8 cellular contexts compared by ENCODE assay signal in genomic region chr2:202269585-202269984, GRCh38. TPM values are rescaled to one million over a fixed set of nuclear protein-coding genes. Genes with fewer than 3 reads are reported as not detected.
DNase-seq lines count a peak whose midpoint lies in the region; ATAC-seq and TF ChIP-seq lines count a peak whose summit lies in the region.

No MANE protein-coding gene starts in this region.

- H3K9ac ChIP-seq in Loucy (ENCODE audit: low read depth, low read length, poor library complexity, severe bottlenecking), result peak overlapping the region; percentile 41

- ATAC-seq in activated CD8-positive, alpha-beta T cell treated with anti-CD3 and anti-CD28 coated beads, Interleukin-2, amount 10 ng/mL, durations not matched to agents 7 days and 5 days, result no peak

- peak overlapping the region; percentile 78 for H3K27ac Mint-ChIP-seq in activated CD8-positive, alpha-beta T cell treated with anti-CD3 and anti-CD28 coated beads, Interleukin-2, amount 10 ng/mL, durations not matched to agents 7 days and 5 days
- peak overlapping the region in 1 of 3 experiments; percentile 61 for H3K27ac Mint-ChIP-seq in nephron

- H3K4me2 ChIP-seq in Loucy (ENCODE audit: low read depth, low read length, poor library complexity, severe bottlenecking), result peak overlapping the region; percentile 100

- peaks cover 37% of the 10 kb centered on the region for H3K4me1 Mint-ChIP-seq in activated CD8-positive, alpha-beta T cell treated with anti-CD3 and anti-CD28 coated beads, Interleukin-2, amount 10 ng/mL, durations not matched to agents 7 days and 5 days (ENCODE audit: low read depth)
- peaks cover 8% of the 10 kb centered on the region for H3K4me1 Mint-ChIP-seq in nephron

- peak; percentile 5 for DNase-seq in NOMO-1 treated with DMSO at 0.1 percent for 48 hours (lab: John Stamatoyannopoulos, UW; ENCODE audit: unreplicated experiment)
- no peak for DNase-seq in NOMO-1 treated with dmso at 0.1 percent for 144 hours (lab: John Stamatoyannopoulos, UW; ENCODE audit: unreplicated experiment)
- DNase-seq in activated CD8-positive, alpha-beta T cell treated with anti-CD3 and anti-CD28 coated beads, Interleukin-2, amount 10 ng/mL, durations not matched to agents 7 days and 5 days, result peak; percentile 28
- no peak for DNase-seq in NCI-H1436 treated with DMSO at 0.1 percent for 48 hours (lab: John Stamatoyannopoulos, UW)
- DNase-seq in KG1 (lab: John Stamatoyannopoulos, UW), result no peak
- DNase-seq in islet precursor cell, result no peak

- no peaks in the 10 kb centered on the region for H3K27me3 Mint-ChIP-seq in activated CD8-positive, alpha-beta T cell treated with anti-CD3 and anti-CD28 coated beads, Interleukin-2, amount 10 ng/mL, durations not matched to agents 7 days and 5 days (ENCODE audit: low read depth)
- H3K27me3 Mint-ChIP-seq in nephron (ENCODE audit: low read depth), result no peaks in the 10 kb centered on the region

- peaks cover 12% of the 10 kb centered on the region for H3K36me3 Mint-ChIP-seq in activated CD8-positive, alpha-beta T cell treated with anti-CD3 and anti-CD28 coated beads, Interleukin-2, amount 10 ng/mL, durations not matched to agents 7 days and 5 days (ENCODE audit: low read depth)
- no peaks in the 10 kb centered on the region for H3K36me3 Mint-ChIP-seq in nephron (ENCODE audit: low read depth)

- H2AFZ ChIP-seq in Loucy (ENCODE audit: low read length), result no peak overlapping the region

- no peaks in the 10 kb centered on the region for H3K27me3 ChIP-seq in Loucy (ENCODE audit: insufficient read depth, low read length, poor library complexity, severe bottlenecking)

- no peaks in the 10 kb centered on the region for H3K9me3 ChIP-seq in Loucy (ENCODE audit: insufficient read depth, low read depth, low read length)

- peaks cover 3% of the 10 kb centered on the region for H3F3A ChIP-seq in Loucy (ENCODE audit: low read depth)

- peaks cover 44% of the 10 kb centered on the region for H3K4me1 ChIP-seq in Loucy (ENCODE audit: insufficient read depth, low read length, poor library complexity, severe bottlenecking)

- POLR2A ChIA-PET in activated CD8-positive, alpha-beta T cell treated with anti-CD3 and anti-CD28 coated beads, Interleukin-2, amount 10 ng/mL, durations not matched to agents 7 days and 5 days (lab: Charles Lee), result interaction anchor here (0.6 to 1.3 kb wide), 4 partner anchors 8 to 1036 kb away, joined by 3 to 5 read pairs (median 3); no protein-coding TSS in a partner anchor

- no peaks in the 10 kb centered on the region for H3K9me3 Mint-ChIP-seq in activated CD8-positive, alpha-beta T cell treated with anti-CD3 and anti-CD28 coated beads, Interleukin-2, amount 10 ng/mL, durations not matched to agents 7 days and 5 days (ENCODE audit: insufficient read depth)
- no peaks in the 10 kb centered on the region for H3K9me3 Mint-ChIP-seq in nephron

- H3K4me3 Mint-ChIP-seq in activated CD8-positive, alpha-beta T cell treated with anti-CD3 and anti-CD28 coated beads, Interleukin-2, amount 10 ng/mL, durations not matched to agents 7 days and 5 days, result peak overlapping the region; percentile 55
- H3K4me3 Mint-ChIP-seq in nephron, result peak overlapping the region; percentile 13 to 66 (median 44)

- TF ChIP-seq CTCF in Loucy (conservative IDR thresholded peaks at IDR 0.05; ENCODE audit: low read length) (no peak), nephron (IDR thresholded peaks at IDR 0.05; ENCODE audit: unreplicated experiment in 3 of 3) (no peak)

- peak overlapping the region; percentile 96 for H3K4me3 ChIP-seq in Loucy (ENCODE audit: low read length, poor library complexity, severe bottlenecking)

- CTCF ChIA-PET in activated CD8-positive, alpha-beta T cell treated with anti-CD3 and anti-CD28 coated beads, Interleukin-2, amount 10 ng/mL, durations not matched to agents 7 days and 5 days (lab: Charles Lee), result interaction anchor here (2.1 kb wide), 1 partner anchor 9 kb away, joined by 9 read pairs; no protein-coding TSS in a partner anchor

- H4K20me1 ChIP-seq in Loucy (ENCODE audit: insufficient read depth, low read length, poor library complexity, severe bottlenecking), result peaks cover 89% of the 10 kb centered on the region

- H3K36me3 ChIP-seq in Loucy (ENCODE audit: insufficient read depth, low read length), result peaks cover 1% of the 10 kb centered on the region; the same call in 1 of the 2 replicates

- H3K79me2 ChIP-seq in Loucy (ENCODE audit: insufficient read depth, low read length), result peaks cover 91% of the 10 kb centered on the region

- no peaks in the 10 kb centered on the region for H3K9me2 ChIP-seq in Loucy (replicated peaks; ENCODE audit: low read depth, low read length)

RNA-seq across cellular contexts. Expression of gene NOP58, which starts 4.0 kb away (rescaled TPM):
- total RNA-seq in activated CD8-positive, alpha-beta T cell treated with anti-CD3 and anti-CD28 coated beads, Interleukin-2, amount 10 ng/mL, durations not matched to agents 7 days and 5 days, result 100 to 1,000 TPM; 120 to 122 TPM

RNA-seq across cellular contexts. Expression of gene SUMO1, which starts 31.2 kb away (rescaled TPM):
- total RNA-seq in activated CD8-positive, alpha-beta T cell treated with anti-CD3 and anti-CD28 coated beads, Interleukin-2, amount 10 ng/mL, durations not matched to agents 7 days and 5 days, result 10 to 100 TPM; 98.2 to 99.2 TPM

Comparison
In these comparisons a context has a peak if more than half of its experiments do, and no peak if none do; other contexts are left out.
1. DNase-seq: peak in NOMO-1 treated with DMSO at 0.1 percent for 48 hours (single experiment) and activated CD8-positive, alpha-beta T cell treated with anti-CD3 and anti-CD28 coated beads, Interleukin-2, amount 10 ng/mL, durations not matched to agents 7 days and 5 days (single experiment); none in NOMO-1 treated with dmso at 0.1 percent for 144 hours (single experiment), NCI-H1436 treated with DMSO at 0.1 percent for 48 hours (single experiment), KG1 (single experiment) and islet precursor cell (single experiment).